17 cellular contexts compared by ENCODE assay signal in genomic region chr20:23083553-23084220, GRCh38. TPM values are rescaled to one million over a fixed set of nuclear protein-coding genes. Genes with fewer than 3 reads are reported as not detected.
DNase-seq lines count a peak whose midpoint lies in the region; ATAC-seq and TF ChIP-seq lines count a peak whose summit lies in the region.
"Had no signal": no experiment of that assay in that cellular context is flagged by ENCODE, and none has a peak within 500 bp of the region (broad histone marks: within the 10 kb centered on the region; RNA-seq: fewer than 3 reads in every experiment).

No MANE protein-coding gene starts in this region.

- CTCF ChIA-PET in GM10248 (lab: Yijun Ruan, JAX) = interaction anchor here (1.0 to 1.3 kb wide), 2 partner anchors 33 to 37 kb away, joined by 3 to 5 read pairs; no protein-coding TSS in a partner anchor

- TF ChIP-seq EP300 in gastroesophageal sphincter (IDR thresholded peaks at IDR 0.05) = no peak

- no peak for ATAC-seq in gastroesophageal sphincter
- ATAC-seq in gastrocnemius medialis = no peak
- ATAC-seq in HG02884 (IDR thresholded peaks at IDR 0.05; ENCODE audit: unreplicated experiment) = no peak

- H3K9me3 ChIP-seq in BLaER1 = no peaks in the 10 kb centered on the region
- no peaks in the 10 kb centered on the region for H3K9me3 ChIP-seq in gastroesophageal sphincter
- H3K9me3 ChIP-seq in gastrocnemius medialis = no peaks in the 10 kb centered on the region
- H3K9me3 ChIP-seq: SJCRH30 had no signal

- H3K4me1 ChIP-seq in BLaER1 (peaks cover 54% of the 10 kb centered on the region), gastroesophageal sphincter (peaks cover 0 to 41% (median 2%) of the 10 kb centered on the region in 3 donors), gastrocnemius medialis (peaks cover 0 to 19% of the 10 kb centered on the region in 2 donors)

- H3K4me3 ChIP-seq in BLaER1 (no peak overlapping the region), NB4 (ENCODE audit: low read depth, low read length) (peak overlapping the region; percentile 39), gastroesophageal sphincter (peak overlapping the region in 1 of 2 donors; percentile 48), gastrocnemius medialis (peak overlapping the region; percentile 12 to 57 (median 46))
- H3K4me3 ChIP-seq: GM23248, SJCRH30 had no signal

- H3K36me3 ChIP-seq in BLaER1 = no peaks in the 10 kb centered on the region
- H3K36me3 ChIP-seq in gastroesophageal sphincter = no peaks in the 10 kb centered on the region
- no peaks in the 10 kb centered on the region for H3K36me3 ChIP-seq in gastrocnemius medialis
- H3K36me3 ChIP-seq: SJCRH30 had no signal

- no peak for TF ChIP-seq CTCF in NB4 (IDR thresholded peaks at IDR 0.05; ENCODE audit: low read depth, low read length)
- no peak for TF ChIP-seq CTCF in gastroesophageal sphincter (IDR thresholded peaks at IDR 0.05)
- TF ChIP-seq CTCF in gastrocnemius medialis (IDR thresholded peaks at IDR 0.05 in 4 of 5, conservative IDR thresholded peaks at IDR 0.05 in 1 of 5) = no peak
- TF ChIP-seq CTCF in GM10248 (IDR thresholded peaks at IDR 0.05; ENCODE audit: control extremely low read depth, extremely low read depth, low read depth, missing control alignments) = no peak

- 69 to 70% methylated on average over 4 to 5 of the region's 15 CpGs for WGBS in gastroesophageal sphincter (ENCODE audit: low coverage in 1 of 2), 2 donors

- no peaks in the 10 kb centered on the region for H3K27me3 ChIP-seq in BLaER1
- H3K27me3 ChIP-seq in gastroesophageal sphincter = no peaks in the 10 kb centered on the region
- no peaks in the 10 kb centered on the region for H3K27me3 ChIP-seq in gastrocnemius medialis
- H3K27me3 ChIP-seq: SJCRH30 had no signal

- no peaks in the 10 kb centered on the region for H4K20me1 ChIP-seq in BLaER1

- POLR2A ChIA-PET in GM10248 (lab: Yijun Ruan, JAX) = no interaction called here

- DNase-seq in NB4 (ENCODE audit: low read depth) = no peak
- no peak for DNase-seq in gastrocnemius medialis
- no peak for DNase-seq in NCI-H1417 (lab: John Stamatoyannopoulos, UW)
- no peak for DNase-seq in GM10248 (ENCODE audit: extremely low spot score)
- no peak for DNase-seq in stimulated activated CD4-positive, alpha-beta T cell treated with anti-CD3 and anti-CD28 coated beads, Interleukin-1b, Interleukin-23, amount 100 ng/mL, for 48 hours
- DNase-seq: activated naive CD8-positive, alpha-beta T cell treated with anti-CD3 and anti-CD28 coated beads, Interleukin-2, amount 10 ng/mL, durations not matched to agents 7 days and 5 days; GM23248; NCI-H2107; nucleus accumbens; SJCRH30 had no signal

- H3K4me2 ChIP-seq in BLaER1 = peak overlapping the region; percentile 75

- in situ Hi-C loops in gastrocnemius medialis (cut with MboI; ENCODE audit: low sequenced_read_pairs in 4 of 4) = no loop called here

- H3K9ac ChIP-seq in BLaER1 = no peak overlapping the region
- H3K9ac ChIP-seq: GM23248 had no signal

- intact Hi-C loops in gastrocnemius medialis (cut with DNase I; ENCODE audit: low total_unique reads) = no loop called here

- TF ChIP-seq POLR2A in NB4 (IDR thresholded peaks at IDR 0.05; ENCODE audit: extremely low read depth, insufficient read length) (no peak), gastroesophageal sphincter (IDR thresholded peaks at IDR 0.05) (no peak), gastrocnemius medialis (IDR thresholded peaks at IDR 0.05) (no peak)

- H3K27ac ChIP-seq in BLaER1 = peak overlapping the region; percentile 32; the same call in 1 of the 2 replicates
- peak overlapping the region in 3 of 4 donors; percentile 78 to 85 (median 83) for H3K27ac ChIP-seq in gastroesophageal sphincter
- H3K27ac ChIP-seq in gastrocnemius medialis = peak overlapping the region; percentile 75 to 90 (median 83)
- H3K27ac ChIP-seq: GM23248, SJCRH30, VCaP had no signal

RNA-seq across cellular contexts. Expression of gene CD93, which starts 2.4 kb away (rescaled TPM):
- total RNA-seq in gastroesophageal sphincter (10 to 100 TPM; 20.4 to 75.4 (median 47.2) TPM), gastrocnemius medialis (10 to 100 TPM; 17.3 to 22.2 (median 21.1) TPM)
- total RNA-seq: GM23248, SJCRH30 had no signal

RNA-seq across cellular contexts. Expression of gene THBD, which starts 34.2 kb away (rescaled TPM):
- total RNA-seq in gastroesophageal sphincter = 10 to 100 TPM; 12.0 to 77.4 (median 39.5) TPM
- total RNA-seq in gastrocnemius medialis = 10 to 100 TPM in 3 of 4 donors, 1 to 10 TPM in 1; 9.0 to 25.7 (median 17.5) TPM
- total RNA-seq: B cell, SJCRH30 had no signal

RNA-seq across cellular contexts. Expression of gene SSTR4, which starts 48.6 kb away (rescaled TPM):
- under 1 TPM in 1 of 4 donors, not detected in 3; 0.58 TPM for total RNA-seq in gastroesophageal sphincter
- not detected for total RNA-seq in gastrocnemius medialis
- total RNA-seq: activated naive CD8-positive, alpha-beta T cell treated with anti-CD3 and anti-CD28 coated beads, Interleukin-2, amount 10 ng/mL, durations not matched to agents 7 days and 5 days; B cell; Daoy; dermis microvascular lymphatic vessel endothelial cell; GM23248; SJCRH30 had no signal

Comparison
In these comparisons a context has a peak if more than half of its experiments do, and no peak if none do; other contexts are left out.
1. H3K27ac ChIP-seq: peak in every context shown above with its lines; median percentile 83 in gastroesophageal sphincter; 83 in gastrocnemius medialis; 32 in BLaER1.